In genomic region chr5:134176523-134177196, GRCh38 we compare ENCODE assay signal across 8 cellular contexts. TPM values are rescaled to one million over a fixed set of nuclear protein-coding genes. Genes with fewer than 3 reads are reported as not detected.
DNase-seq lines count a peak whose midpoint lies in the region; ATAC-seq, FAIRE-seq and TF ChIP-seq lines count a peak whose summit lies in the region.

Gene SKP1 (minus strand): TSS chr5:134176950. CDS start chr5:134174022, 2,928 bp downstream.

- H3K9me3 ChIP-seq in A673 (ENCODE audit: low read depth, low read length, poor library complexity, severe bottlenecking) (no peaks in the 10 kb centered on the region), smooth muscle cell (replicated peaks; ENCODE audit: low read depth) (no peaks in the 10 kb centered on the region)

- CTCF ChIA-PET in A673 (lab: Charles Lee) (no interaction called here), activated B cell treated with CpG ODN at 0.5 μM for 24 hours (lab: Charles Lee) (interaction anchor here (1.4 to 1.6 kb wide), 2 partner anchors 8 to 113 kb away, joined by 6 read pairs; no protein-coding TSS in a partner anchor)

- H3K27me3 Mint-ChIP-seq in activated B cell treated with CpG ODN at 0.5 μM for 24 hours, result no peaks in the 10 kb centered on the region

- H3K27ac ChIP-seq in A673 (ENCODE audit: low read depth, low read length, poor library complexity, severe bottlenecking), result peak within 1 kb of the TSS; percentile 100
- peak within 1 kb of the TSS; percentile 97 for H3K27ac ChIP-seq in smooth muscle cell (ENCODE audit: low read depth)

- H3K4me2 ChIP-seq in smooth muscle cell, result peak within 1 kb of the TSS; percentile 100

- H3K27me3 ChIP-seq in A673 (replicated peaks; ENCODE audit: insufficient read depth, low read depth, low read length, poor library complexity) (no peaks in the 10 kb centered on the region), bronchial epithelial cell (ENCODE audit: control insufficient read depth, insufficient read depth, low read length) (no peaks in the 10 kb centered on the region), smooth muscle cell (ENCODE audit: low read depth) (no peaks in the 10 kb centered on the region)

- peaks cover 50% of the 10 kb centered on the region for H4K20me1 ChIP-seq in smooth muscle cell (ENCODE audit: low read depth)

- peak within 1 kb of the TSS; percentile 93 for H3K4me3 Mint-ChIP-seq in activated B cell treated with CpG ODN at 0.5 μM for 24 hours

- H3K27ac Mint-ChIP-seq in activated B cell treated with CpG ODN at 0.5 μM for 24 hours, result peak within 1 kb of the TSS; percentile 96

- no peaks in the 10 kb centered on the region for H3K9me3 Mint-ChIP-seq in activated B cell treated with CpG ODN at 0.5 μM for 24 hours

- FAIRE-seq in bronchial epithelial cell (lab: Jason Lieb, UNC), result no peak

- H3K9ac ChIP-seq in smooth muscle cell (ENCODE audit: low read depth), result peak within 1 kb of the TSS; percentile 100

- ATAC-seq in GM18520 (IDR thresholded peaks at IDR 0.05; ENCODE audit: unreplicated experiment), result peak; percentile 64
- ATAC-seq in HG03060 (IDR thresholded peaks at IDR 0.05; ENCODE audit: low read depth, unreplicated experiment), result peak; percentile 46
- ATAC-seq in activated B cell treated with CpG ODN at 0.5 μM for 24 hours (ENCODE audit: low read depth), result peak; percentile 86

- H3K36me3 Mint-ChIP-seq in activated B cell treated with CpG ODN at 0.5 μM for 24 hours (ENCODE audit: low read depth), result peaks cover 28% of the 10 kb centered on the region

- WGBS in smooth muscle cell (ENCODE audit: low lambda C conversion rate), result under 1% methylated on average over 76 of the region's 83 CpGs

- peak within 1 kb of the TSS; percentile 88 for H3K4me3 ChIP-seq in A673 (ENCODE audit: low read depth, low read length, poor library complexity, severe bottlenecking)
- peak within 1 kb of the TSS; percentile 92 for H3K4me3 ChIP-seq in bronchial epithelial cell (ENCODE audit: low read depth, low read length)
- peak within 1 kb of the TSS; percentile 91 for H3K4me3 ChIP-seq in smooth muscle cell

- H3K4me1 Mint-ChIP-seq in activated B cell treated with CpG ODN at 0.5 μM for 24 hours, result peaks cover 26% of the 10 kb centered on the region

- peak within 1 kb of the TSS; percentile 91 for H2AFZ ChIP-seq in smooth muscle cell (ENCODE audit: low read depth)

- H3K4me1 ChIP-seq in A673 (ENCODE audit: insufficient read depth, low read length, poor library complexity, severe bottlenecking) (peaks cover 18% of the 10 kb centered on the region), smooth muscle cell (ENCODE audit: low read depth) (peaks cover 20% of the 10 kb centered on the region)

- POLR2A ChIA-PET in A673 (lab: Charles Lee; ENCODE audit: low non-redundant PET), result interaction anchor here (0.6 to 0.7 kb wide), 4 partner anchors 33 to 655 kb away, joined by 3 to 14 read pairs (median 4); no protein-coding TSS in a partner anchor
- POLR2A ChIA-PET in activated B cell treated with CpG ODN at 0.5 μM for 24 hours (lab: Charles Lee), result interaction anchor here (0.5 to 3.4 kb wide), 35 partner anchors 8 to 1125 kb away, joined by 3 to 53 read pairs (median 4); partner anchors contain the start of genes C5orf15, C5orf24, CAMLG and CDKL3

- H3K79me2 ChIP-seq in smooth muscle cell (ENCODE audit: low read depth), result peaks cover 48% of the 10 kb centered on the region

- DNase-seq in A673 (ENCODE audit: low spot score) (peak; percentile 87), NCI-H2171 treated with DMSO at 0.1 percent for 48 hours (lab: John Stamatoyannopoulos, UW) (peak; percentile 61), activated B cell treated with CpG ODN at 0.5 μM for 24 hours (peak; percentile 91), bronchial epithelial cell (ENCODE audit: low read depth) (peak; percentile 54), iPS-NIHi7 (ENCODE audit: extremely low spot score) (peak; percentile 89), smooth muscle cell (lab: John Stamatoyannopoulos, UW; ENCODE audit: unreplicated experiment) (peak; percentile 68)

- no peak for TF ChIP-seq CTCF in A673 (conservative IDR thresholded peaks at IDR 0.05; ENCODE audit: low read depth, low read length)
- no peak for TF ChIP-seq CTCF in activated B cell treated with CpG ODN at 0.5 μM for 24 hours (IDR thresholded peaks at IDR 0.05)
- TF ChIP-seq CTCF in bronchial epithelial cell (IDR thresholded peaks at IDR 0.05; ENCODE audit: insufficient read depth, low read length, severe bottlenecking), result no peak
- TF ChIP-seq CTCF in smooth muscle cell (IDR thresholded peaks at IDR 0.05; ENCODE audit: borderline replicate concordance, insufficient read depth, poor library complexity, severe bottlenecking), result no peak

- intact Hi-C loops in A673 (cut with micrococcal nuclease; ENCODE audit: unreplicated experiment), result no loop called here
- intact Hi-C loops in activated B cell treated with CpG ODN at 0.5 μM for 24 hours (cut with micrococcal nuclease), result loop anchor here (1.0 kb wide), 8 partner anchors 50 to 729 kb away; partner anchors contain the start of genes CAMLG, PCBD2, PPP2CA and SAR1B

- no TSS peak for BruUV-seq in A673 (replicated peaks; lab: Mats Ljungman, UMichigan)

- H3K36me3 ChIP-seq in A673 (ENCODE audit: insufficient read depth, low read length, poor library complexity, severe bottlenecking), result peaks cover 20% of the 10 kb centered on the region
- peaks cover 5% of the 10 kb centered on the region for H3K36me3 ChIP-seq in bronchial epithelial cell (ENCODE audit: control insufficient read depth, insufficient read depth, low read length)
- H3K36me3 ChIP-seq in smooth muscle cell (ENCODE audit: low read depth), result peaks cover 6% of the 10 kb centered on the region

- H3F3A ChIP-seq in smooth muscle cell (ENCODE audit: low read depth), result peaks cover 3% of the 10 kb centered on the region

RNA-seq across cellular contexts. Expression of gene SKP1, which starts in this region (rescaled TPM):
- total RNA-seq in A673 (2021) (409 and 465 TPM in 2 replicates), activated B cell treated with CpG ODN at 0.5 μM for 24 hours (193 and 211 TPM in 2 replicates), bronchial epithelial cell (157 and 293 TPM in 2 replicates), smooth muscle cell (620 and 658 TPM in 2 replicates)
- 735 and 739 TPM in 2 replicates for polyA plus RNA-seq in smooth muscle cell

Comparison
In these comparisons a context has a peak if more than half of its experiments do, and no peak if none do; other contexts are left out.
1. Peak in every context shown above with its lines: DNase-seq, ATAC-seq, H3K4me3 ChIP-seq and H3K27ac ChIP-seq.